ENCODE assay signal across 1 cellular context in the genomic region with DNA sequence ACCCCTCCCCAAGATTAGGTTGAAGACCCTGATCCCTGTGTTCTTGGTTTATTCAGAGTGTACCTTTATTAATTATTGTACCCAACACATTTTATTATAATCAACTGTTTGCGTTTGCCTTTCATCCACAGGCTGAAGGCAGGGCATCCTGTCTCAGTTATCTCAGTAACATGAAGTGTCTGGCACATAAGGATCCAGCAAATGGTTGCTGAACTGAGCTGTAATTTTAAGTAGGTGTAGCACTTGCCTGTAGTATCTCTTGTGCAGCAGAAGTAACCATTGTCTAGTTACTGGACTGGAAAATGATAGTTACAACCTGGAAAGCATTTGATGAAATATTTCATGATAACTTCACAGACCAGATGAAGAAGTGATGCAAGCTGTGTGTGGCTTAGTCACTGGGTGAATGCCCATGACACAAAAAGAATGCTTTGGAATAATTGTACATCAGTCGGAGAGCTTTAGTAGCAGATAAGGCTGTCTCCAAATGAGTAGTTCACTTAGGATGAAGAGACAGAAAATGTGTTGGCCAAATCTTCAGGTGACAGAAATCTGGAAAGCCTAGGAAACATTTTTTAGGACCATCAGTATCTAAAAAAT.
A peak's percentile ranks its signal among the peaks of the same experiment; 100 is the strongest.
TF ChIP-seq lines count a peak whose summit lies in the region.

No MANE protein-coding gene starts in this region.

TF ChIP-seq in HepG2, 621 proteins besides CTCF, POLR2A, EP300 and RAD21:
- TF ChIP-seq RBM22 (optimal IDR thresholded peaks at IDR 0.05; ENCODE audit: low read length) (peak; percentile 15), ZNF75D (CRISPR knock-in tag; IDR thresholded peaks at IDR 0.05; ENCODE audit: borderline replicate concordance) (no peak)
